ENCODE assay signal across 16 cellular contexts in genomic region chr18:55878224-55878623, GRCh38.
DNase-seq lines count a peak whose midpoint lies in the region; ATAC-seq, FAIRE-seq and TF ChIP-seq lines count a peak whose summit lies in the region.
"Had no signal": no experiment of that assay in that cellular context is flagged by ENCODE, and none has a peak within 500 bp of the region (broad histone marks: within the 10 kb centered on the region; RNA-seq: fewer than 3 reads in every experiment).

No MANE protein-coding gene starts in this region.

- peak; percentile 50 for ATAC-seq in GM19463 (IDR thresholded peaks at IDR 0.05; ENCODE audit: unreplicated experiment)
- ATAC-seq in lower lobe of right lung: peak; percentile 59 to 60
- no peak for ATAC-seq in activated CD8-positive, alpha-beta memory T cell treated with anti-CD3 and anti-CD28 coated beads, Interleukin-2, amount 10 ng/mL, durations not matched to agents 7 days and 5 days
- ATAC-seq in GM21576 (IDR thresholded peaks at IDR 0.05; ENCODE audit: unreplicated experiment): no peak
- ATAC-seq: left lung had no signal

- peak overlapping the region; percentile 16 for H2AFZ ChIP-seq in OCI-LY3 (ENCODE audit: low read depth, low read length)

- H3K27me3 ChIP-seq in OCI-LY3 (ENCODE audit: low read depth, low read length): no peaks in the 10 kb centered on the region
- no peaks in the 10 kb centered on the region for H3K27me3 ChIP-seq in lower lobe of right lung (ENCODE audit: low read depth)
- H3K27me3 ChIP-seq: left lung had no signal

- H3K36me3 ChIP-seq in OCI-LY3 (replicated peaks; ENCODE audit: low read depth, low read length) (no peaks in the 10 kb centered on the region), lower lobe of right lung (no peaks in the 10 kb centered on the region)
- H3K36me3 ChIP-seq: left lung, prostate gland had no signal

- H3K4me3 ChIP-seq in OCI-LY3 (ENCODE audit: low read length) (no peak overlapping the region), lower lobe of right lung (no peak overlapping the region)
- H3K4me3 ChIP-seq: left lung, prostate gland had no signal

- H3K4me1 Mint-ChIP-seq in activated CD8-positive, alpha-beta memory T cell treated with anti-CD3 and anti-CD28 coated beads, Interleukin-2, amount 10 ng/mL, durations not matched to agents 7 days and 5 days: no peaks in the 10 kb centered on the region

- CTCF ChIA-PET in activated CD8-positive, alpha-beta memory T cell treated with anti-CD3 and anti-CD28 coated beads, Interleukin-2, amount 10 ng/mL, durations not matched to agents 7 days and 5 days (lab: Charles Lee): no interaction called here

- H3K4me3 Mint-ChIP-seq in activated CD8-positive, alpha-beta memory T cell treated with anti-CD3 and anti-CD28 coated beads, Interleukin-2, amount 10 ng/mL, durations not matched to agents 7 days and 5 days: no peak overlapping the region
- H3K4me3 Mint-ChIP-seq: activated CD4-positive, alpha-beta T cell treated with anti-CD3 and anti-CD28 coated beads, Interleukin-2, amount 10 ng/mL, durations not matched to agents 24 days and 14 days; naive B cell had no signal

- H3K9ac ChIP-seq in OCI-LY3 (ENCODE audit: low read length): no peak overlapping the region

- no peaks in the 10 kb centered on the region for H3K79me2 ChIP-seq in OCI-LY3 (ENCODE audit: low read length)

- TF ChIP-seq CTCF in OCI-LY3 (IDR thresholded peaks at IDR 0.05; ENCODE audit: low read depth, low read length) (no peak), lower lobe of right lung (IDR thresholded peaks at IDR 0.05) (no peak)

- H3K27me3 Mint-ChIP-seq in activated CD8-positive, alpha-beta memory T cell treated with anti-CD3 and anti-CD28 coated beads, Interleukin-2, amount 10 ng/mL, durations not matched to agents 7 days and 5 days: no peaks in the 10 kb centered on the region
- H3K27me3 Mint-ChIP-seq: activated CD4-positive, alpha-beta T cell treated with anti-CD3 and anti-CD28 coated beads, Interleukin-2, amount 10 ng/mL, durations not matched to agents 24 days and 14 days; naive B cell had no signal

- FAIRE-seq in HTR-8/SVneo (lab: Jason Lieb, UNC): no peak

- H3K4me1 ChIP-seq in OCI-LY3 (ENCODE audit: low read length) (peaks cover 11% of the 10 kb centered on the region), lower lobe of right lung (no peaks in the 10 kb centered on the region)
- H3K4me1 ChIP-seq: left lung, prostate gland had no signal

- H4K20me1 ChIP-seq in OCI-LY3 (ENCODE audit: insufficient read depth, low read length): no peaks in the 10 kb centered on the region

- no peak overlapping the region for H3K4me2 ChIP-seq in OCI-LY3 (ENCODE audit: low read length)

- H3K27ac ChIP-seq in OCI-LY3 (ENCODE audit: low read length): no peak overlapping the region
- no peak overlapping the region for H3K27ac ChIP-seq in lower lobe of right lung
- H3K27ac ChIP-seq: left lung, prostate gland had no signal

- no peak overlapping the region for H3K27ac Mint-ChIP-seq in activated CD8-positive, alpha-beta memory T cell treated with anti-CD3 and anti-CD28 coated beads, Interleukin-2, amount 10 ng/mL, durations not matched to agents 7 days and 5 days
- H3K27ac Mint-ChIP-seq: activated CD4-positive, alpha-beta T cell treated with anti-CD3 and anti-CD28 coated beads, Interleukin-2, amount 10 ng/mL, durations not matched to agents 24 days and 14 days had no signal

- DNase-seq in Daoy (ENCODE audit: low read depth) (peak; percentile 13), lower lobe of right lung (no peak), HTR-8/SVneo (ENCODE audit: insufficient read length, low spot score) (no peak), NK-92 (lab: John Stamatoyannopoulos, UW; ENCODE audit: unreplicated experiment) (no peak)
- no peak for DNase-seq in activated CD8-positive, alpha-beta memory T cell treated with anti-CD3 and anti-CD28 coated beads, Interleukin-2, amount 10 ng/mL, durations not matched to agents 7 days and 5 days
- DNase-seq: activated CD4-positive, alpha-beta T cell treated with anti-CD3 and anti-CD28 coated beads, Interleukin-2, amount 10 ng/mL, durations not matched to agents 24 days and 14 days; activated T-cell treated with anti-CD3 and anti-CD28 coated beads, Interleukin-2, amount 50 U/mL, for 48 hours; foreskin melanocyte; GOT3; left lung; naive B cell; NCI-H748 treated with DMSO at 0.1 percent for 48 hours had no signal

- H3K9me3 Mint-ChIP-seq in activated CD8-positive, alpha-beta memory T cell treated with anti-CD3 and anti-CD28 coated beads, Interleukin-2, amount 10 ng/mL, durations not matched to agents 7 days and 5 days (ENCODE audit: low read depth): peaks cover 5% of the 10 kb centered on the region
- H3K9me3 Mint-ChIP-seq: activated CD4-positive, alpha-beta T cell treated with anti-CD3 and anti-CD28 coated beads, Interleukin-2, amount 10 ng/mL, durations not matched to agents 24 days and 14 days had no signal

- intact Hi-C loops in lower lobe of right lung (cut with DNase I): no loop called here

- H3K36me3 Mint-ChIP-seq in activated CD8-positive, alpha-beta memory T cell treated with anti-CD3 and anti-CD28 coated beads, Interleukin-2, amount 10 ng/mL, durations not matched to agents 7 days and 5 days: no peaks in the 10 kb centered on the region
- H3K36me3 Mint-ChIP-seq: naive B cell had no signal

- no peaks in the 10 kb centered on the region for H3K9me3 ChIP-seq in OCI-LY3 (ENCODE audit: insufficient read depth, low read length)
- H3K9me3 ChIP-seq in lower lobe of right lung: no peaks in the 10 kb centered on the region
- H3K9me3 ChIP-seq: left lung, prostate gland had no signal

Comparison
In these comparisons a context has a peak if more than half of its experiments do, and no peak if none do; other contexts are left out.
1. ATAC-seq: peak in GM19463 (single experiment) and lower lobe of right lung (2 of 2); none in activated CD8-positive, alpha-beta memory T cell treated with anti-CD3 and anti-CD28 coated beads, Interleukin-2, amount 10 ng/mL, durations not matched to agents 7 days and 5 days (single experiment) and GM21576 (single experiment).